8 cellular contexts compared by ENCODE assay signal in the genomic region with DNA sequence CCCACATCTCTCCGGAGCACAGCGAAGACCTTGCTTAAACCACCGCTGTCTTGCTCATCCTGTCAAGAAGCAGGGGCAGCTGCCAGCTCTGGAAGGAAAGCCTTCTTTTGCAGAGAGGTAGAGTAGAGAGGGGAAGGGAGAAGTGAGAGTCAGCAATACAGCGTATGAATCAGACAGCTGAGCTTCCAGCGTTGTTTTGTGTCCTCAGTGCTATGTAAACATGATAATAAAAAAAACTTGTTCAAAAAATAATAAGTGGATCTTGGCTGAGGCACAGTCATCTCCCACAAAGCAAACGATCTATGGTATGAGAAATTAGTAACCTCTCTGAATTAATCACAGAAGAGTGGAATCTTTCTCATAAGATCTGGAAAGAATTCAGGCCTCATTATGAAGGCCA. TPM values are rescaled to one million over a fixed set of nuclear protein-coding genes. Genes with fewer than 3 reads are reported as not detected.
A peak's percentile ranks its signal among the peaks of the same experiment; 100 is the strongest.
DNase-seq lines count a peak whose midpoint lies in the region; ATAC-seq, FAIRE-seq and TF ChIP-seq lines count a peak whose summit lies in the region.

No MANE protein-coding gene starts in this region.

- DNase-seq in GM04503 (ENCODE audit: low read depth) (peak; percentile 92), pancreas (peak in 1 of 6 donors; percentile 28), glutamatergic neuron (no peak), glomerular visceral epithelial cell (ENCODE audit: extremely low spot score) (no peak), NCI-H69 (lab: John Stamatoyannopoulos, UW) (no peak)

- H3K27ac ChIP-seq in KMS-11 (peak overlapping the region; percentile 46), cingulate gyrus (ENCODE audit: low read depth, low read length) (peak overlapping the region; percentile 60), pancreas (peak overlapping the region in 3 of 4 donors; percentile 43 to 72 (median 66))

- intact Hi-C loops in pancreas (cut with DNase I) = no loop called here

- no peaks in the 10 kb centered on the region; the same call in 1 of the 2 replicates for H4K20me1 ChIP-seq in KMS-11 (ENCODE audit: insufficient read depth)

- H3K4me1 Mint-ChIP-seq in glutamatergic neuron (ENCODE audit: low read depth, unreplicated experiment) = peaks cover 14% of the 10 kb centered on the region

- no peak overlapping the region for H3K4me3 ChIP-seq in KMS-11 (IDR thresholded peaks at IDR 0.05; ENCODE audit: insufficient read depth, low read depth, low read length)
- H3K4me3 ChIP-seq in pancreas = peak overlapping the region in 1 of 4 donors; percentile 6

- WGBS in pancreas, 2 donors = 32 to 35% methylated on average over 6 of the region's 6 CpGs

- H3K36me3 ChIP-seq in KMS-11 (ENCODE audit: insufficient read depth) (no peaks in the 10 kb centered on the region), pancreas (no peaks in the 10 kb centered on the region)

- no peaks in the 10 kb centered on the region for H3K27me3 ChIP-seq in KMS-11 (ENCODE audit: insufficient read depth, low read depth)
- no peaks in the 10 kb centered on the region for H3K27me3 ChIP-seq in pancreas

- no peak for FAIRE-seq in pancreas (lab: Jason Lieb, UNC)

- peaks cover 3% of the 10 kb centered on the region for H3K27me3 Mint-ChIP-seq in glutamatergic neuron (ENCODE audit: unreplicated experiment)

- H3K27ac Mint-ChIP-seq in glutamatergic neuron (ENCODE audit: unreplicated experiment) = no peak overlapping the region

- H3K4me1 ChIP-seq in KMS-11 (ENCODE audit: low read depth, poor library complexity, severe bottlenecking) = peaks cover 74% of the 10 kb centered on the region
- peaks cover 0 to 25% (median 7%) of the 10 kb centered on the region in 3 donors for H3K4me1 ChIP-seq in pancreas

- TF ChIP-seq CTCF in KMS-11 (conservative IDR thresholded peaks at IDR 0.05; ENCODE audit: low read depth, low read length) = no peak
- no peak for TF ChIP-seq CTCF in pancreas (IDR thresholded peaks at IDR 0.05)
- no peak for TF ChIP-seq CTCF in glutamatergic neuron (IDR thresholded peaks at IDR 0.05; ENCODE audit: partially characterized antibody, unreplicated experiment)

- no peak overlapping the region for H3K4me3 Mint-ChIP-seq in glutamatergic neuron (ENCODE audit: unreplicated experiment)

- H3K36me3 Mint-ChIP-seq in glutamatergic neuron (ENCODE audit: unreplicated experiment) = no peaks in the 10 kb centered on the region

- H3K79me2 ChIP-seq in KMS-11 (ENCODE audit: insufficient read depth, low read depth) = peaks cover 99% of the 10 kb centered on the region

- H3K9ac ChIP-seq in KMS-11 = no peak overlapping the region

- H3K9me3 Mint-ChIP-seq in glutamatergic neuron (ENCODE audit: unreplicated experiment) = peaks cover 3% of the 10 kb centered on the region

- ATAC-seq in pancreas = peak; percentile 45 to 80 (median 70)
- ATAC-seq in GM19328 (IDR thresholded peaks at IDR 0.05; ENCODE audit: unreplicated experiment) = no peak

- no peak overlapping the region for H2AFZ ChIP-seq in KMS-11 (ENCODE audit: low read depth)

- peak overlapping the region; percentile 22; the same call in 1 of the 2 replicates for H3K4me2 ChIP-seq in KMS-11

- no peaks in the 10 kb centered on the region for H3K9me3 ChIP-seq in pancreas

RNA-seq across cellular contexts. Expression of a gene that starts 29.7 kb away (rescaled TPM):
- total RNA-seq in pancreas (10 to 100 TPM in 5 of 6 donors, 1 to 10 TPM in 1; 9.4 to 17.3 (median 14.0) TPM), glutamatergic neuron (ENCODE audit: unreplicated experiment) (2.4 TPM)
- 10 to 100 TPM in 1 of 2 donors, 1 to 10 TPM in 1; 4.8 to 12.4 TPM for polyA plus RNA-seq in pancreas
